Comparison of ENCODE assay signal across 28 cellular contexts in the genomic region with DNA sequence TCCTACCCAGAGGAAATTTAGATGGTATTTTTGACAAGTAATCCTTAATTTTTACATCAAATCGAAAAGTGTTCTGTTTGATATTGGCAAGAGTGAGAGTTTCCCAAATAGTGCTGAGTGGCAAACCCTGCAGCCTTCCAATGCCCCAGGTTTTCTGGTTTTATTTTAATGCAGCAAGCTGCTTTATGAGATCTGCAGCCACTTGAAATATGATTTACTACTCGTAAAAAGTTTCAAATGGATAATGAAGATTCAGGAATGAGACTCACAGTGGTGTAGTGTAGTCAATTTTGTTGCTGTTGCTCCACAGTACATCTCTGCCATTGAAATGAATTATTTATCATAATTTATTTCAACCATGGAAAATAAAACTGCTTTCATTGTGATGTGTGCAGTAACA.
"Had no signal": no experiment of that assay in that cellular context is flagged by ENCODE, and none has a peak within 500 bp of the region (broad histone marks: within the 10 kb centered on the region; RNA-seq: fewer than 3 reads in every experiment).

No MANE protein-coding gene starts in this region.

- H3K27ac ChIP-seq: adrenal gland, ascending aorta, body of pancreas, brain microvascular endothelial cell, breast epithelium, cardiac muscle cell had no signal

- H3K9me3 ChIP-seq: adrenal gland, ascending aorta, body of pancreas, breast epithelium had no signal

- H3K4me3 ChIP-seq: adrenal gland, ascending aorta, body of pancreas, breast epithelium, cardiac muscle cell had no signal

- H3K4me1 ChIP-seq: adrenal gland, ascending aorta, body of pancreas, breast epithelium had no signal

- DNase-seq: activated effector memory CD4-positive, alpha-beta T cell treated with anti-CD3 and anti-CD28 coated beads, Interleukin-2, amount 50 U/mL, for 16 hours; activated effector memory CD4-positive, alpha-beta T cell treated with Interleukin-2 at 50 U/mL for 16 hours; activated gamma-delta T cell; activated gamma-delta T cell treated with Interleukin-2 at 50 U/mL for 16 hours; activated naive CD4-positive, alpha-beta T cell; activated naive CD4-positive, alpha-beta T cell treated with anti-CD3 and anti-CD28 coated beads for 36 hours; activated naive CD4-positive, alpha-beta T cell treated with anti-CD3 and anti-CD28 coated beads, Interleukin-2, amount 10 ng/mL, durations not matched to agents 7 days and 5 days; activated naive CD4-positive, alpha-beta T cell treated with anti-CD3 and anti-CD28 coated beads, Interleukin-2, amount 50 U/mL, for 16 hours; activated naive CD4-positive, alpha-beta T cell treated with Interleukin-2 at 50 U/mL for 16 hours; activated naive CD8-positive, alpha-beta T cell treated with anti-CD3 and anti-CD28 coated beads for 36 hours; activated naive CD8-positive, alpha-beta T cell treated with anti-CD3 and anti-CD28 coated beads, Interleukin-2, amount 10 ng/mL, durations not matched to agents 7 days and 5 days; activated naive CD8-positive, alpha-beta T cell treated with anti-CD3 and anti-CD28 coated beads, Interleukin-2, amount 50 U/mL, for 24 hours; activated T-cell treated with anti-CD3 and anti-CD28 coated beads, Interleukin-2, amount 50 U/mL, for 24 hours; activated T-cell treated with anti-CD3 and anti-CD28 coated beads, Interleukin-2, amount 50 U/mL, for 4 hours; activated T-cell treated with anti-CD3 and anti-CD28 coated beads, Interleukin-2, amount 50 U/mL, for 48 hours; activated T-cell treated with anti-CD3 and anti-CD28 coated beads, Interleukin-2, amount 50 U/mL, for 72 hours; adrenal gland; amniotic stem cell; amygdala; aorta; body of pancreas; brain microvascular endothelial cell; caudate nucleus; central memory CD4-positive, alpha-beta T cell; cerebellar nuclear complex had no signal

- H3K36me3 ChIP-seq: adrenal gland, ascending aorta, brain microvascular endothelial cell, breast epithelium, cardiac muscle cell had no signal
